ENCODE assay signal across 22 cellular contexts in the genomic region with DNA sequence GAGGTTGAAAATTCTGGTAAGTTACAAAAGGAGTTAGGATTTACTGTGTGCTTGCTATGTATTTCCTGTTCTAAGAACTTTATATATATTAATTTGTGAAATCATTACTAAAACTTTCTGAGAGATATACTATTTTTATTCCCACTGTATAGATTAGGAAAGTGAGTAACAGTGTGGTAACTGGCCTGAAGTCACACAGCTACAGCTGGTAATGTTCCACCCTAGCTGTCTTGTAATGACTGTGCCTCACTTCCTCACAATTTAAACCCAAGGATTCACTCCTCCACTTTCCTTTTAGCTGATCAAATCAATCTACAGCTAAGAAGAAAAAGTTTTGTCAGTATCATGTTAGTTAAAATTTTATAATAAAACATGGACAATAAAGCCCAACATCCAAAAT.
DNase-seq lines count a peak whose midpoint lies in the region; ATAC-seq, FAIRE-seq and TF ChIP-seq lines count a peak whose summit lies in the region.
"Had no signal": no experiment of that assay in that cellular context is flagged by ENCODE, and none has a peak within 500 bp of the region (broad histone marks: within the 10 kb centered on the region; RNA-seq: fewer than 3 reads in every experiment).

No MANE protein-coding gene starts in this region.

- H3K4me1 Mint-ChIP-seq in stimulated activated effector memory CD8-positive, alpha-beta T cell treated with anti-CD3 and anti-CD28 coated beads, Interleukin-12 subunit alpha, Interleukin-12 subunit beta, amount 100 ng/mL, for 72 hours: peaks cover 6% of the 10 kb centered on the region
- H3K4me1 Mint-ChIP-seq in T-cell: peaks cover 0 to 2% (median 0%) of the 10 kb centered on the region in 3 donors
- H3K4me1 Mint-ChIP-seq: CD14-positive monocyte, GM23338 had no signal

- peaks cover 6 to 10% of the 10 kb centered on the region in 2 donors for H3K27me3 Mint-ChIP-seq in T-cell

- POLR2A ChIA-PET in T-cell (lab: Charles Lee): no interaction called here

- CTCF ChIA-PET in T-cell (lab: Charles Lee): no interaction called here

- H3K4me3 ChIP-seq in epithelial cell of esophagus (ENCODE audit: low read length): no peak overlapping the region
- H3K4me3 ChIP-seq: GM23338 had no signal

- peak; percentile 68 for ATAC-seq in stimulated activated effector memory CD8-positive, alpha-beta T cell treated with anti-CD3 and anti-CD28 coated beads, Interleukin-12 subunit alpha, Interleukin-12 subunit beta, amount 100 ng/mL, for 72 hours
- ATAC-seq in HG03521 (IDR thresholded peaks at IDR 0.05; ENCODE audit: unreplicated experiment) (no peak), T-cell (replicated peaks in 1 of 4) (no peak)
- ATAC-seq: GM23338, HepG2, PC-3 had no signal

- FAIRE-seq in GM12891 (lab: Jason Lieb, UNC): no peak
- FAIRE-seq: GM19239, HepG2 had no signal

- TF ChIP-seq POLR2A in GM12891 (IDR thresholded peaks at IDR 0.05; ENCODE audit: low read depth, low read length): no peak

- H3K27ac Mint-ChIP-seq in stimulated activated effector memory CD8-positive, alpha-beta T cell treated with anti-CD3 and anti-CD28 coated beads, Interleukin-12 subunit alpha, Interleukin-12 subunit beta, amount 100 ng/mL, for 72 hours: no peak overlapping the region
- no peak overlapping the region for H3K27ac Mint-ChIP-seq in T-cell
- H3K27ac Mint-ChIP-seq: GM23338 had no signal

- TF ChIP-seq CTCF in epithelial cell of esophagus (IDR thresholded peaks at IDR 0.05; ENCODE audit: insufficient read depth, low read depth, low read length, missing control alignments): no peak

- no peaks in the 10 kb centered on the region for H3K9me3 Mint-ChIP-seq in stimulated activated effector memory CD8-positive, alpha-beta T cell treated with anti-CD3 and anti-CD28 coated beads, Interleukin-12 subunit alpha, Interleukin-12 subunit beta, amount 100 ng/mL, for 72 hours
- H3K9me3 Mint-ChIP-seq in T-cell: peaks cover 0 to 6% (median 5%) of the 10 kb centered on the region in 3 donors

- no peak for DNase-seq in GM12891 (ENCODE audit: insufficient read length, low spot score)
- DNase-seq in Kasumi-1 (lab: John Stamatoyannopoulos, UW): peak; percentile 28 to 33
- DNase-seq in epithelial cell of esophagus (ENCODE audit: low read depth): peak; percentile 5
- no peak for DNase-seq in stimulated activated effector memory CD8-positive, alpha-beta T cell treated with anti-CD3 and anti-CD28 coated beads, Interleukin-12 subunit alpha, Interleukin-12 subunit beta, amount 100 ng/mL, for 72 hours (ENCODE audit: low spot score in 2 of 2)
- no peak for DNase-seq in NCI-H1092 (lab: John Stamatoyannopoulos, UW)
- DNase-seq in T-cell: no peak
- DNase-seq: ACHN, DMS79 treated with DMSO at 0.1 percent for 48 hours, NCI-H1417, NCI-H187, NCI-H2107, NCI-H510A, NCI-H774, PC-3, RPMI8226, SHP77 treated with DMSO at 0.1 percent for 48 hours, SK-N-SH had no signal

- H3K4me3 Mint-ChIP-seq in stimulated activated effector memory CD8-positive, alpha-beta T cell treated with anti-CD3 and anti-CD28 coated beads, Interleukin-12 subunit alpha, Interleukin-12 subunit beta, amount 100 ng/mL, for 72 hours: no peak overlapping the region
- no peak overlapping the region for H3K4me3 Mint-ChIP-seq in T-cell
- H3K4me3 Mint-ChIP-seq: CD14-positive monocyte, GM23338 had no signal

- H3K36me3 Mint-ChIP-seq in stimulated activated effector memory CD8-positive, alpha-beta T cell treated with anti-CD3 and anti-CD28 coated beads, Interleukin-12 subunit alpha, Interleukin-12 subunit beta, amount 100 ng/mL, for 72 hours: no peaks in the 10 kb centered on the region
- no peaks in the 10 kb centered on the region for H3K36me3 Mint-ChIP-seq in T-cell
- H3K36me3 Mint-ChIP-seq: CD14-positive monocyte had no signal

TF ChIP-seq in GM12891, 5 proteins besides CTCF, POLR2A, EP300 and RAD21:
- TF ChIP-seq PAX5 (IDR thresholded peaks at IDR 0.05; ENCODE audit: insufficient read depth, low read length, severe bottlenecking) (no peak), TAF1 (IDR thresholded peaks at IDR 0.05; ENCODE audit: low read depth, low read length) (no peak), SPI1 (IDR thresholded peaks at IDR 0.05; ENCODE audit: low read depth, low read length) (0 out of 2 replicates have a peak, but pooled peaks have one; percentile 9)

Comparison
In these comparisons a context has a peak if more than half of its experiments do, and no peak if none do; other contexts are left out.
1. DNase-seq: peak in Kasumi-1 (2 of 2) and epithelial cell of esophagus (single experiment); none in GM12891 (single experiment), stimulated activated effector memory CD8-positive, alpha-beta T cell treated with anti-CD3 and anti-CD28 coated beads, Interleukin-12 subunit alpha, Interleukin-12 subunit beta, amount 100 ng/mL, for 72 hours (0 of 2), NCI-H1092 (single experiment) and T-cell (0 of 34).